ENCODE assay signal across 1 cellular context in genomic region chr5:176659860-176660461, GRCh38.
TF ChIP-seq lines count a peak whose summit lies in the region.

No MANE protein-coding gene starts in this region.

TF ChIP-seq in IMR-90, 13 proteins besides CTCF, POLR2A, EP300 and RAD21:
- TF ChIP-seq FOS (IDR thresholded peaks at IDR 0.05; ENCODE audit: low read depth, low read length) = no peak
- no peak for TF ChIP-seq NFE2L2 (IDR thresholded peaks at IDR 0.05; ENCODE audit: low read depth, low read length)
- TF ChIP-seq BHLHE40 (IDR thresholded peaks at IDR 0.05; ENCODE audit: low read depth, low read length) = no peak
- TF ChIP-seq RFX5 (IDR thresholded peaks at IDR 0.05; ENCODE audit: low read depth, low read length) = no peak
- no peak for TF ChIP-seq MXI1 (IDR thresholded peaks at IDR 0.05; ENCODE audit: borderline replicate concordance, low read depth, low read length)
- no peak for TF ChIP-seq MAZ (IDR thresholded peaks at IDR 0.05; ENCODE audit: borderline replicate concordance, low read depth, low read length)
- no peak for TF ChIP-seq SMC3 (IDR thresholded peaks at IDR 0.05; ENCODE audit: low read depth, low read length)
- no peak for TF ChIP-seq MAFK (IDR thresholded peaks at IDR 0.05; ENCODE audit: low read depth, low read length)
- no peak for TF ChIP-seq CEBPB (IDR thresholded peaks at IDR 0.05; ENCODE audit: low read depth, low read length)
- no peak for TF ChIP-seq RCOR1 (IDR thresholded peaks at IDR 0.05; ENCODE audit: insufficient replicate concordance, low read length)
- no peak for TF ChIP-seq ELK1 (IDR thresholded peaks at IDR 0.05; ENCODE audit: borderline replicate concordance, low read depth, low read length)
- no peak for TF ChIP-seq CHD1 (IDR thresholded peaks at IDR 0.05; ENCODE audit: low read depth, low read length)
- no peak for TF ChIP-seq USF2 (IDR thresholded peaks at IDR 0.05; ENCODE audit: low read depth, low read length)
